2 cellular contexts compared by ENCODE assay signal in the genomic region with DNA sequence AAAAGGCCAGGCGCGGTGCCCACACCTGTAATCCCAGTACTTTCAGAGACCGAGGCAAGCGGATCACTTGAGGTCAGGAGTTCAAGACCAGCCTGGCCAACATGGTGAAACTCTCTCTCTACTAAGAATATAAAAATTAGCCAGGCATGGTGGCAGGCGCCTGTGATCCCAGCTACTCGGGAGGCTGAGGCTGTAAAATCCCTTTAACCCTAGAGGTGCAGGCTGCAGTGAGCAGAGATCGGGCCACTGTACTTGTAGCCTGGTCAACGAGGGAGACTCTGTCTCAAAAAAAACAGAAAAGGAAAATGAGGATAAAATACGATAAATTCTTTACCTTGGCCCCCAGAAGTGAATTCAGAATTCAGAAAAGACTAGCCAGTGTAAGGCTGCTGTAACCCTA.
TF ChIP-seq lines count a peak whose summit lies in the region.

No MANE protein-coding gene starts in this region.

TF ChIP-seq in SK-N-SH, 30 proteins besides CTCF, POLR2A, EP300 and RAD21 (continued from another document):
- TF ChIP-seq FOSL2 (IDR thresholded peaks at IDR 0.05; ENCODE audit: borderline replicate concordance, low read depth): no peak
- no peak for TF ChIP-seq RCOR1 (IDR thresholded peaks at IDR 0.05; ENCODE audit: low read length)
- TF ChIP-seq POLR2AphosphoS5 (IDR thresholded peaks at IDR 0.05; ENCODE audit: low read depth, low read length): no peak
- no peak for TF ChIP-seq IRF3 (IDR thresholded peaks at IDR 0.05; ENCODE audit: low read depth, low read length)
- TF ChIP-seq NFIC (IDR thresholded peaks at IDR 0.05; ENCODE audit: borderline replicate concordance): no peak
- TF ChIP-seq RFX5 (IDR thresholded peaks at IDR 0.05; ENCODE audit: low read length): no peak
- TF ChIP-seq TEAD4 (IDR thresholded peaks at IDR 0.05; ENCODE audit: borderline replicate concordance, insufficient read depth): no peak
- TF ChIP-seq TCF12 (IDR thresholded peaks at IDR 0.05): no peak
- TF ChIP-seq, protein P1, sequence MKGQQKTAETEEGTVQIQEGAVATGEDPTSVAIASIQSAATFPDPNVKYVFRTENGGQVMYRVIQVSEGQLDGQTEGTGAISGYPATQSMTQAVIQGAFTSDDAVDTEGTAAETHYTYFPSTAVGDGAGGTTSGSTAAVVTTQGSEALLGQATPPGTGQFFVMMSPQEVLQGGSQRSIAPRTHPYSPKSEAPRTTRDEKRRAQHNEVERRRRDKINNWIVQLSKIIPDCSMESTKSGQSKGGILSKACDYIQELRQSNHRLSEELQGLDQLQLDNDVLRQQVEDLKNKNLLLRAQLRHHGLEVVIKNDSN (IDR thresholded peaks at IDR 0.05; ENCODE audit: borderline replicate concordance, low read depth): no peak
- no peak for TF ChIP-seq ZBTB33 (IDR thresholded peaks at IDR 0.05; ENCODE audit: borderline replicate concordance, low read depth)
- TF ChIP-seq RXRA (IDR thresholded peaks at IDR 0.05; ENCODE audit: borderline replicate concordance, low read depth): no peak
- TF ChIP-seq JUND (IDR thresholded peaks at IDR 0.05): no peak
- TF ChIP-seq SIN3A (IDR thresholded peaks at IDR 0.05; ENCODE audit: borderline replicate concordance, low read depth, low read length): no peak
- no peak for TF ChIP-seq CHD2 (IDR thresholded peaks at IDR 0.05; ENCODE audit: low read length, partially characterized antibody)

TF ChIP-seq in SK-N-SH treated with all-trans-retinoic acid at 6 μM for 48 hours, 23 proteins besides CTCF, POLR2A, EP300 and RAD21:
- TF ChIP-seq, protein P2, sequence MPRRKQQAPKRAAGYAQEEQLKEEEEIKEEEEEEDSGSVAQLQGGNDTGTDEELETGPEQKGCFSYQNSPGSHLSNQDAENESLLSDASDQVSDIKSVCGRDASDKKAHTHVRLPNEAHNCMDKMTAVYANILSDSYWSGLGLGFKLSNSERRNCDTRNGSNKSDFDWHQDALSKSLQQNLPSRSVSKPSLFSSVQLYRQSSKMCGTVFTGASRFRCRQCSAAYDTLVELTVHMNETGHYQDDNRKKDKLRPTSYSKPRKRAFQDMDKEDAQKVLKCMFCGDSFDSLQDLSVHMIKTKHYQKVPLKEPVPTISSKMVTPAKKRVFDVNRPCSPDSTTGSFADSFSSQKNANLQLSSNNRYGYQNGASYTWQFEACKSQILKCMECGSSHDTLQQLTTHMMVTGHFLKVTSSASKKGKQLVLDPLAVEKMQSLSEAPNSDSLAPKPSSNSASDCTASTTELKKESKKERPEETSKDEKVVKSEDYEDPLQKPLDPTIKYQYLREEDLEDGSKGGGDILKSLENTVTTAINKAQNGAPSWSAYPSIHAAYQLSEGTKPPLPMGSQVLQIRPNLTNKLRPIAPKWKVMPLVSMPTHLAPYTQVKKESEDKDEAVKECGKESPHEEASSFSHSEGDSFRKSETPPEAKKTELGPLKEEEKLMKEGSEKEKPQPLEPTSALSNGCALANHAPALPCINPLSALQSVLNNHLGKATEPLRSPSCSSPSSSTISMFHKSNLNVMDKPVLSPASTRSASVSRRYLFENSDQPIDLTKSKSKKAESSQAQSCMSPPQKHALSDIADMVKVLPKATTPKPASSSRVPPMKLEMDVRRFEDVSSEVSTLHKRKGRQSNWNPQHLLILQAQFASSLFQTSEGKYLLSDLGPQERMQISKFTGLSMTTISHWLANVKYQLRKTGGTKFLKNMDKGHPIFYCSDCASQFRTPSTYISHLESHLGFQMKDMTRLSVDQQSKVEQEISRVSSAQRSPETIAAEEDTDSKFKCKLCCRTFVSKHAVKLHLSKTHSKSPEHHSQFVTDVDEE (CRISPR knock-in tag; IDR thresholded peaks at IDR 0.05): no peak
- no peak for TF ChIP-seq ISL1 (CRISPR knock-in tag; IDR thresholded peaks at IDR 0.05)
- no peak for TF ChIP-seq PPARA (CRISPR knock-in tag; IDR thresholded peaks at IDR 0.05; ENCODE audit: borderline replicate concordance)
- no peak for TF ChIP-seq ZNF70 (CRISPR knock-in tag; IDR thresholded peaks at IDR 0.05)
- no peak for TF ChIP-seq ZFP30 (CRISPR knock-in tag; IDR thresholded peaks at IDR 0.05)
- TF ChIP-seq BACH2 (CRISPR knock-in tag; IDR thresholded peaks at IDR 0.05; ENCODE audit: borderline replicate concordance): no peak
- no peak for TF ChIP-seq ZNF565 (CRISPR knock-in tag; conservative IDR thresholded peaks at IDR 0.05; ENCODE audit: low read depth)
- no peak for TF ChIP-seq ARNTL (CRISPR knock-in tag; IDR thresholded peaks at IDR 0.05; ENCODE audit: borderline replicate concordance, low read depth)
- TF ChIP-seq ZC3H10 (CRISPR knock-in tag; IDR thresholded peaks at IDR 0.05): no peak
- TF ChIP-seq CSDC2 (CRISPR knock-in tag; IDR thresholded peaks at IDR 0.05): no peak
- no peak for TF ChIP-seq GLIS3 (CRISPR knock-in tag; IDR thresholded peaks at IDR 0.05)
- no peak for TF ChIP-seq ZFP3 (CRISPR knock-in tag; IDR thresholded peaks at IDR 0.05)
- TF ChIP-seq ESRRG (CRISPR knock-in tag; IDR thresholded peaks at IDR 0.05): no peak
- TF ChIP-seq ZNF8 (CRISPR knock-in tag; IDR thresholded peaks at IDR 0.05): no peak
